Comparison of ENCODE assay signal across 8 cellular contexts in genomic region chr3:83523470-83524073, GRCh38.
DNase-seq lines count a peak whose midpoint lies in the region; ATAC-seq and TF ChIP-seq lines count a peak whose summit lies in the region.

No MANE protein-coding gene starts in this region.

- no peaks in the 10 kb centered on the region for H3K4me1 ChIP-seq in lower lobe of right lung

- H3K4me1 Mint-ChIP-seq in Calu3 (ENCODE audit: low read depth, unreplicated experiment) (no peaks in the 10 kb centered on the region), chondrocyte (ENCODE audit: low read depth) (peaks cover 4% of the 10 kb centered on the region)

- H3K4me3 Mint-ChIP-seq in Calu3 (ENCODE audit: low read depth, unreplicated experiment) (no peak overlapping the region), chondrocyte (ENCODE audit: unreplicated experiment) (no peak overlapping the region)

- H3K27me3 ChIP-seq in lower lobe of right lung (ENCODE audit: low read depth) = no peaks in the 10 kb centered on the region

- intact Hi-C loops in Calu3 (cut with micrococcal nuclease; ENCODE audit: unreplicated experiment) = loop anchor here (1.0 to 10.0 kb wide), 3 partner anchors 879 to 1389 kb away; no protein-coding TSS in a partner anchor
- intact Hi-C loops in lower lobe of right lung (cut with DNase I) = no loop called here

- H3K36me3 ChIP-seq in lower lobe of right lung = no peaks in the 10 kb centered on the region

- H3K36me3 Mint-ChIP-seq in Calu3 (ENCODE audit: insufficient read depth, unreplicated experiment) = no peaks in the 10 kb centered on the region
- no peaks in the 10 kb centered on the region for H3K36me3 Mint-ChIP-seq in chondrocyte (ENCODE audit: low read depth)

- BruUV-seq in Calu3 (replicated peaks; lab: Mats Ljungman, UMichigan) = no TSS peak

- CTCF ChIA-PET in Calu3 (lab: Charles Lee) = no interaction called here

- DNase-seq in Calu3 (peak; percentile 60), NCI-H82 (lab: John Stamatoyannopoulos, UW) (peak; percentile 78), chondrocyte (ENCODE audit: low spot score) (no peak), lower lobe of right lung (no peak), occipital lobe (lab: John Stamatoyannopoulos, UW) (no peak), NK-92 (lab: John Stamatoyannopoulos, UW; ENCODE audit: unreplicated experiment) (no peak)

- no peaks in the 10 kb centered on the region for H3K9me3 Mint-ChIP-seq in Calu3 (ENCODE audit: low read depth, unreplicated experiment)
- no peaks in the 10 kb centered on the region for H3K9me3 Mint-ChIP-seq in chondrocyte (ENCODE audit: low read depth)

- H3K4me3 ChIP-seq in lower lobe of right lung = no peak overlapping the region

- TF ChIP-seq CTCF in Calu3 (IDR thresholded peaks at IDR 0.05; ENCODE audit: unreplicated experiment) (peak; percentile 57), chondrocyte (IDR thresholded peaks at IDR 0.05) (peak; percentile 95), lower lobe of right lung (IDR thresholded peaks at IDR 0.05) (peak; percentile 34)

- no peak overlapping the region for H3K27ac ChIP-seq in lower lobe of right lung

- H3K9me3 ChIP-seq in lower lobe of right lung = no peaks in the 10 kb centered on the region

- no peak overlapping the region for H3K27ac Mint-ChIP-seq in Calu3 (ENCODE audit: unreplicated experiment)
- no peak overlapping the region for H3K27ac Mint-ChIP-seq in chondrocyte (ENCODE audit: unreplicated experiment)

- ATAC-seq in GM19452 (IDR thresholded peaks at IDR 0.05; ENCODE audit: unreplicated experiment) (peak; percentile 60), HG03460 (IDR thresholded peaks at IDR 0.05; ENCODE audit: unreplicated experiment) (peak; percentile 84), lower lobe of right lung (peak; percentile 63 to 78)

- H3K27me3 Mint-ChIP-seq in Calu3 (ENCODE audit: unreplicated experiment) = no peaks in the 10 kb centered on the region
- no peaks in the 10 kb centered on the region for H3K27me3 Mint-ChIP-seq in chondrocyte (ENCODE audit: low read depth)

Comparison
In these comparisons a context has a peak if more than half of its experiments do, and no peak if none do; other contexts are left out.
1. DNase-seq: peak in Calu3 (single experiment) and NCI-H82 (single experiment); none in chondrocyte (single experiment), lower lobe of right lung (single experiment), occipital lobe (single experiment) and NK-92 (single experiment).
2. CTCF ChIP-seq: peak in every context shown above with its lines; median percentile 95 in chondrocyte; 57 in Calu3; 34 in lower lobe of right lung.
3. Peak in every context shown above with its lines, with median percentiles within 50 percentile points of each other: ATAC-seq.